ENCODE assay signal across 1 cellular context in the genomic region with DNA sequence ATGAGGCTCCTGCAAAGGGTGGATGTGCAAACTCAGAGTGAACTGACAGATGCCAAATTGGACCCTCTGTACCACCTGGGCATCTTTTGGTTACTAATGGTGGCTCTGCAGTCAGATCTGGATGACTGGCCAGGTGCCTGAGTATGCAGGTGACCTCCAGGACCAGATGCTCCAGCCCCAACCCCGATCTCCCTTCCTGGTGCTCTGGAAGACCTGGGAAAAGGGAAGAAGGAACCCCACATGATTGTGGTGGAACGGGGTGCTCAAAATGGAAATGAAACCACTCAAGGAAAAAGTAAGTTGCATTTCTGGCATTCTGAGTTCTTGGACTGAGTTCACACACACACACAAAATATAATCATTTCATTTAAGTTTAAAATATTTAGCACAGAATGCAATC.
A peak's percentile ranks its signal among the peaks of the same experiment; 100 is the strongest.
TF ChIP-seq lines count a peak whose summit lies in the region.

No MANE protein-coding gene starts in this region.

TF ChIP-seq in WTC11, 78 proteins besides CTCF, POLR2A, EP300 and RAD21 (continued from another document):
- TF ChIP-seq, protein P1, sequence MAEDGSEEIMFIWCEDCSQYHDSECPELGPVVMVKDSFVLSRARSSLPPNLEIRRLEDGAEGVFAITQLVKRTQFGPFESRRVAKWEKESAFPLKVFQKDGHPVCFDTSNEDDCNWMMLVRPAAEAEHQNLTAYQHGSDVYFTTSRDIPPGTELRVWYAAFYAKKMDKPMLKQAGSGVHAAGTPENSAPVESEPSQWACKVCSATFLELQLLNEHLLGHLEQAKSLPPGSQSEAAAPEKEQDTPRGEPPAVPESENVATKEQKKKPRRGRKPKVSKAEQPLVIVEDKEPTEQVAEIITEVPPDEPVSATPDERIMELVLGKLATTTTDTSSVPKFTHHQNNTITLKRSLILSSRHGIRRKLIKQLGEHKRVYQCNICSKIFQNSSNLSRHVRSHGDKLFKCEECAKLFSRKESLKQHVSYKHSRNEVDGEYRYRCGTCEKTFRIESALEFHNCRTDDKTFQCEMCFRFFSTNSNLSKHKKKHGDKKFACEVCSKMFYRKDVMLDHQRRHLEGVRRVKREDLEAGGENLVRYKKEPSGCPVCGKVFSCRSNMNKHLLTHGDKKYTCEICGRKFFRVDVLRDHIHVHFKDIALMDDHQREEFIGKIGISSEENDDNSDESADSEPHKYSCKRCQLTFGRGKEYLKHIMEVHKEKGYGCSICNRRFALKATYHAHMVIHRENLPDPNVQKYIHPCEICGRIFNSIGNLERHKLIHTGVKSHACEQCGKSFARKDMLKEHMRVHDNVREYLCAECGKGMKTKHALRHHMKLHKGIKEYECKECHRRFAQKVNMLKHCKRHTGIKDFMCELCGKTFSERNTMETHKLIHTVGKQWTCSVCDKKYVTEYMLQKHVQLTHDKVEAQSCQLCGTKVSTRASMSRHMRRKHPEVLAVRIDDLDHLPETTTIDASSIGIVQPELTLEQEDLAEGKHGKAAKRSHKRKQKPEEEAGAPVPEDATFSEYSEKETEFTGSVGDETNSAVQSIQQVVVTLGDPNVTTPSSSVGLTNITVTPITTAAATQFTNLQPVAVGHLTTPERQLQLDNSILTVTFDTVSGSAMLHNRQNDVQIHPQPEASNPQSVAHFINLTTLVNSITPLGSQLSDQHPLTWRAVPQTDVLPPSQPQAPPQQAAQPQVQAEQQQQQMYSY (CRISPR knock-in tag; IDR thresholded peaks at IDR 0.05), result peak; percentile 54; the same call in 1 of the 2 replicates
